Comparison of ENCODE assay signal across 20 cellular contexts in the genomic region with DNA sequence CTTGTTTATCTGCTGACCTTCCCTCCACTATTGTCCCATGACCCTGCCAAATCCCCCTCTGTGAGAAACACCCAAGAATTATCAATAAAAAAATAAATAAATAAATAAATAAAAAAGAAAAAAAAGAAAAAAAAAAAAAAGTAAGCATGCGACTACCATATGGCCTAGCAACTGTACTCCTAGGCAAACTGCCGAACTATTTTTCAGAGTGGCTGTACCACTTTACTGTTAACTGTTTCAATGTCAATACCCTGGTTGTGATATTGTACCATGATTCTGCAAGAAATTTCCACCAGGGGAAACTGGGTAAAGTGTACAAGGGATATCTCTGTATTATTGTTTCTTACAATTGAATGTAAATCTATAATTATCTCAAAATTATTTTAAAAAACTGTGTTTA. TPM values are rescaled to one million over a fixed set of nuclear protein-coding genes. Genes with fewer than 3 reads are reported as not detected.
DNase-seq lines count a peak whose midpoint lies in the region; ATAC-seq, FAIRE-seq and TF ChIP-seq lines count a peak whose summit lies in the region.
"Had no signal": no experiment of that assay in that cellular context is flagged by ENCODE, and none has a peak within 500 bp of the region (broad histone marks: within the 10 kb centered on the region; RNA-seq: fewer than 3 reads in every experiment).

No MANE protein-coding gene starts in this region.

- POLR2A ChIA-PET in HepG2 (lab: Yijun Ruan, JAX), result no interaction called here

- no TSS peak for BruUV-seq in HepG2 (replicated peaks; lab: Mats Ljungman, UMichigan)

- H4K20me1 ChIP-seq in HepG2 (ENCODE audit: insufficient read depth, low read length), result peaks cover 2% of the 10 kb centered on the region; the same call in 1 of the 2 replicates

- intact Hi-C loops in HepG2 (cut with micrococcal nuclease; ENCODE audit: unreplicated experiment), result no loop called here
- intact Hi-C loops in right lobe of liver (cut with DNase I), result no loop called here
- intact Hi-C loops in transverse colon (cut with DNase I; ENCODE audit: low total_unique reads), result no loop called here

- TF ChIP-seq EP300 in HepG2 (IDR thresholded peaks at IDR 0.05; ENCODE audit: low read depth in 2 of 2, low read length in 2 of 2) (no peak), HepG2 (CRISPR knock-in tag; IDR thresholded peaks at IDR 0.05; ENCODE audit: borderline replicate concordance) (no peak), transverse colon (IDR thresholded peaks at IDR 0.05; ENCODE audit: low read depth) (no peak)

- no peak for TF ChIP-seq POLR2A in HepG2 (IDR thresholded peaks at IDR 0.05; ENCODE audit: insufficient read depth in 1 of 2, low read depth in 2 of 2, low read length in 2 of 2)
- no peak for TF ChIP-seq POLR2A in right lobe of liver (IDR thresholded peaks at IDR 0.05)
- no peak for TF ChIP-seq POLR2A in transverse colon (IDR thresholded peaks at IDR 0.05)

- H2AFZ ChIP-seq in HepG2 (ENCODE audit: low read length), result no peak overlapping the region

- H3K9ac ChIP-seq in HepG2 (ENCODE audit: insufficient read depth, low read depth, low read length) (no peak overlapping the region), adipocyte (ENCODE audit: low read length) (no peak overlapping the region)

- 78% methylated on average over 2 of the region's 2 CpGs for WGBS in HepG2 (ENCODE audit: low lambda C conversion rate)
- WGBS in right lobe of liver (ENCODE audit: insufficient coverage, low coverage, low lambda C conversion rate, missing lambda C conversion rate), result 74% methylated on average over 2 of the region's 2 CpGs
- WGBS in transverse colon (ENCODE audit: low coverage in 1 of 2), 2 donors, result 50 to 66% methylated on average over 2 of the region's 2 CpGs

- ATAC-seq in HepG2 (no peak), right lobe of liver (no peak)
- ATAC-seq: gastroesophageal sphincter had no signal

- H3K9me3 ChIP-seq in HepG2 (ENCODE audit: low read length) (no peaks in the 10 kb centered on the region), right lobe of liver (no peaks in the 10 kb centered on the region), adipocyte (ENCODE audit: control insufficient read depth, low read length) (no peaks in the 10 kb centered on the region), transverse colon (no peaks in the 10 kb centered on the region)
- H3K9me3 ChIP-seq: ascending aorta, gastroesophageal sphincter, SJSA1 had no signal

- H3K4me3 ChIP-seq in HepG2 (replicated peaks in 1 of 3; ENCODE audit: insufficient read depth in 1 of 3, low read depth in 2 of 3, low read length in 3 of 3), result no peak overlapping the region
- H3K4me3 ChIP-seq in right lobe of liver, result no peak overlapping the region
- H3K4me3 ChIP-seq in adipocyte (ENCODE audit: low read length), result no peak overlapping the region
- H3K4me3 ChIP-seq in foreskin fibroblast (ENCODE audit: low read depth in 1 of 2, low read length in 2 of 2), result peak overlapping the region in 1 of 2 donors; percentile 27
- H3K4me3 ChIP-seq in transverse colon, result no peak overlapping the region
- H3K4me3 ChIP-seq: gastroesophageal sphincter, SJSA1 had no signal

- peak overlapping the region; percentile 22 for H3K27ac ChIP-seq in HepG2 (ENCODE audit: extremely low read length, insufficient read depth, low read length)
- no peak overlapping the region for H3K27ac ChIP-seq in right lobe of liver
- H3K27ac ChIP-seq in transverse colon, result peak overlapping the region in 1 of 4 donors; percentile 8
- H3K27ac ChIP-seq: SJSA1 had no signal

- no peak overlapping the region for H3K4me2 ChIP-seq in HepG2 (ENCODE audit: low read depth, low read length)

- no peak for DNase-seq in HepG2 (ENCODE audit: low spot score)
- no peak for DNase-seq in right lobe of liver
- DNase-seq in adipocyte (ENCODE audit: low read depth), result peak; percentile 34
- DNase-seq in foreskin fibroblast, result peak; percentile 53 to 76
- DNase-seq in ureter (ENCODE audit: low spot score), result no peak
- no peak for DNase-seq in transverse colon
- no peak for DNase-seq in NCI-H1105 treated with DMSO at 0.1 percent for 48 hours (lab: John Stamatoyannopoulos, UW)
- DNase-seq: activated CD4-positive, alpha-beta memory T cell treated with anti-CD3 and anti-CD28 coated beads, Interleukin-2, amount 10 ng/mL, durations not matched to agents 7 days and 5 days; activated CD4-positive, CD25-positive, alpha-beta regulatory T cell treated with anti-CD3 and anti-CD28 coated beads, Interleukin-2, amount 50 U/mL, for 72 hours; Calu3; central memory CD4-positive, alpha-beta T cell; hypothalamus; KG1; NCI-H146; NCI-H526 treated with DMSO at 0.1 percent for 48 hours; T-helper 1 cell had no signal

- H3K36me3 ChIP-seq in HepG2 (replicated peaks in 1 of 2; ENCODE audit: control insufficient read depth in 1 of 2, insufficient read depth in 2 of 2, low read length in 2 of 2) (no peaks in the 10 kb centered on the region), right lobe of liver (no peaks in the 10 kb centered on the region), adipocyte (ENCODE audit: control insufficient read depth, insufficient read depth, low read length, severe bottlenecking) (no peaks in the 10 kb centered on the region), transverse colon (no peaks in the 10 kb centered on the region)
- H3K36me3 ChIP-seq: ascending aorta, gastroesophageal sphincter had no signal

- H3K4me1 ChIP-seq in HepG2 (ENCODE audit: insufficient read depth, low read length), result peaks cover 7% of the 10 kb centered on the region; the same call in 1 of the 2 replicates
- no peaks in the 10 kb centered on the region for H3K4me1 ChIP-seq in right lobe of liver
- H3K4me1 ChIP-seq in adipocyte (ENCODE audit: control insufficient read depth, insufficient read depth, low read length), result peaks cover 22% of the 10 kb centered on the region
- H3K4me1 ChIP-seq in transverse colon, result peaks cover 0 to 21% (median 7%) of the 10 kb centered on the region in 4 donors

- TF ChIP-seq CTCF in HepG2 (CRISPR knock-in tag; IDR thresholded peaks at IDR 0.05) (no peak), right lobe of liver (IDR thresholded peaks at IDR 0.05) (no peak), foreskin fibroblast (IDR thresholded peaks at IDR 0.05; ENCODE audit: low read depth, low read length) (no peak), transverse colon (IDR thresholded peaks at IDR 0.05) (no peak)

- CTCF ChIA-PET in HepG2 (lab: Yijun Ruan, JAX; ENCODE audit: low intra/inter-chr PET ratio, low total read pairs), result no interaction called here

- peaks cover 46% of the 10 kb centered on the region for H3K79me2 ChIP-seq in HepG2 (ENCODE audit: insufficient read depth, low read length)

- TF ChIP-seq RAD21 in HepG2 (CRISPR knock-in tag; IDR thresholded peaks at IDR 0.05), result no peak

- H3K27me3 ChIP-seq in HepG2 (ENCODE audit: control insufficient read depth in 1 of 2, insufficient read depth in 2 of 2, low read length in 2 of 2), result no peaks in the 10 kb centered on the region
- no peaks in the 10 kb centered on the region for H3K27me3 ChIP-seq in right lobe of liver
- H3K27me3 ChIP-seq in adipocyte (replicated peaks; ENCODE audit: control insufficient read depth, insufficient read depth, low read length), result no peaks in the 10 kb centered on the region
- H3K27me3 ChIP-seq in transverse colon, result no peaks in the 10 kb centered on the region
- H3K27me3 ChIP-seq: ascending aorta, gastroesophageal sphincter, SJSA1 had no signal

- FAIRE-seq in HepG2 (lab: Jason Lieb, UNC), result no peak
- FAIRE-seq: TTC549 had no signal

- in situ Hi-C loops in HepG2 (cut with HindIII; ENCODE audit: extremely low pct_ligation_motif_present, low pct_unique_long_range_greater_than_20kb), result no loop called here
- in situ Hi-C loops in transverse colon (cut with MboI; ENCODE audit: low pct_ligation_motif_present in 1 of 4, low pct_unique_long_range_greater_than_20kb in 1 of 4, low sequenced_read_pairs in 3 of 4), result no loop called here

RNA-seq across cellular contexts. Expression of a gene that starts 41.3 kb away (rescaled TPM):
- total RNA-seq in HepG2 (2016; rRNA removed; fragmentation: Illumina TruSeq; extraction: Trizol) (33.1 and 63.3 TPM in 2 replicates), right lobe of liver (10 to 100 TPM; 59.1 to 94.9 (median 66.2) TPM), ureter (265 TPM), transverse colon (100 to 1,000 TPM in 1 of 4 donors, 10 to 100 TPM in 3; 68.8 to 148 (median 82.9) TPM)
- 4.3 and 4.8 TPM in 2 replicates for total RNA-seq in HepG2 (2016; cell fraction: cytosol; rRNA removed; fragmentation: Illumina TruSeq; extraction: Trizol; ENCODE audit: low read depth)
- total RNA-seq in HepG2 (2016; cell fraction: insoluble cytoplasmic fraction; rRNA removed; fragmentation: Illumina TruSeq; extraction: Trizol), result 31.4 and 53.9 TPM in 2 replicates
- total RNA-seq in HepG2 (2016; cell fraction: membrane; rRNA removed; fragmentation: Illumina TruSeq; extraction: Trizol), result 15.0 and 16.5 TPM in 2 replicates
- 36.7 and 41.9 TPM in 2 replicates for total RNA-seq in HepG2 (2016; cell fraction: nucleus; rRNA removed; fragmentation: Illumina TruSeq; extraction: Trizol)
- polyA plus RNA-seq in HepG2 (2011; rRNA removed), result 38.7 and 46.0 TPM in 2 replicates
- polyA plus RNA-seq in HepG2 (2011; cell fraction: cytosol; rRNA removed), result 21.5 and 23.3 TPM in 2 replicates
- 108 and 122 TPM in 2 replicates for polyA plus RNA-seq in HepG2 (2011; cell fraction: nucleus; rRNA removed)
- polyA plus RNA-seq in HepG2 (2012), result 61.7 and 78.2 TPM in 2 replicates
- polyA plus RNA-seq in HepG2 (2016; cell fraction: cytosol; fragmentation: Illumina TruSeq; extraction: Trizol; ENCODE audit: low read depth), result 2.7 and 3.3 TPM in 2 replicates
- 52.8 and 70.0 TPM in 2 replicates for polyA plus RNA-seq in HepG2 (2016; cell fraction: insoluble cytoplasmic fraction; fragmentation: Illumina TruSeq; extraction: Trizol; ENCODE audit: low read depth)
- polyA plus RNA-seq in HepG2 (2016; cell fraction: membrane; fragmentation: Illumina TruSeq; extraction: Trizol; ENCODE audit: low read depth), result 8.8 and 10.2 TPM in 2 replicates
- polyA plus RNA-seq in HepG2 (2016; cell fraction: nucleus; fragmentation: Illumina TruSeq; extraction: Trizol; ENCODE audit: insufficient read depth, low read depth), result 57.0 and 67.2 TPM in 2 replicates
- polyA minus RNA-seq in HepG2 (2011; rRNA and poly(A)+ RNA removed; ENCODE audit: low replicate concordance), result 46.4 and 52.1 TPM in 2 replicates
- 45.9 and 59.9 TPM in 2 replicates for polyA minus RNA-seq in HepG2 (2011; cell fraction: cytosol; rRNA and poly(A)+ RNA removed)
- 54.7 and 70.5 TPM in 2 replicates for polyA minus RNA-seq in HepG2 (2011; cell fraction: nucleus; rRNA and poly(A)+ RNA removed)

Comparison
In these comparisons a context has a peak if more than half of its experiments do, and no peak if none do; other contexts are left out.
1. DNase-seq: peak in adipocyte (single experiment) and foreskin fibroblast (2 of 2); none in HepG2 (single experiment), right lobe of liver (0 of 3), ureter (single experiment), transverse colon (single experiment) and NCI-H1105 treated with DMSO at 0.1 percent for 48 hours (single experiment).